Comparison of ENCODE assay signal across 14 cellular contexts in genomic region chr4:84852081-84852480, GRCh38.
A peak's percentile ranks its signal among the peaks of the same experiment; 100 is the strongest.
DNase-seq lines count a peak whose midpoint lies in the region; ATAC-seq and TF ChIP-seq lines count a peak whose summit lies in the region.
"Had no signal": no experiment of that assay in that cellular context is flagged by ENCODE, and none has a peak within 500 bp of the region (broad histone marks: within the 10 kb centered on the region; RNA-seq: fewer than 3 reads in every experiment).

No MANE protein-coding gene starts in this region.

- H2AFZ ChIP-seq in IMR-90 (replicated peaks; ENCODE audit: low read length, poor library complexity) (no peak overlapping the region), fibroblast of lung (ENCODE audit: low read length) (no peak overlapping the region)

- TF ChIP-seq CTCF in IMR-90 (conservative IDR thresholded peaks at IDR 0.05; ENCODE audit: low read depth, low read length): no peak
- no peak for TF ChIP-seq CTCF in fibroblast of lung (conservative IDR thresholded peaks at IDR 0.05 in 1 of 2, IDR thresholded peaks at IDR 0.05 in 1 of 2; ENCODE audit: low read depth in 1 of 2, low read length in 2 of 2)

- H3K9me3 ChIP-seq in IMR-90 (ENCODE audit: control insufficient read depth, insufficient read depth, low read length) (no peaks in the 10 kb centered on the region), fibroblast of lung (ENCODE audit: control insufficient read depth, insufficient read depth, low read depth, low read length) (no peaks in the 10 kb centered on the region), T-helper 17 cell (ENCODE audit: control insufficient read depth, low read length, poor library complexity, severe bottlenecking) (no peaks in the 10 kb centered on the region)
- H3K9me3 ChIP-seq: left ventricle myocardium inferior had no signal

- H3K4me1 ChIP-seq in IMR-90 (ENCODE audit: control insufficient read depth, insufficient read depth, low read length) (no peaks in the 10 kb centered on the region), fibroblast of lung (ENCODE audit: control insufficient read depth, extremely low read depth, insufficient read depth, low read length) (no peaks in the 10 kb centered on the region)

- peaks cover 12% of the 10 kb centered on the region for H3K36me3 ChIP-seq in IMR-90 (ENCODE audit: control insufficient read depth, insufficient read depth, low read length)
- H3K36me3 ChIP-seq in fibroblast of lung (ENCODE audit: control insufficient read depth, insufficient read depth, low read length): peaks cover 3% of the 10 kb centered on the region

- peaks cover 16 to 31% of the 10 kb centered on the region in 2 experiments for H3K79me1 ChIP-seq in IMR-90 (ENCODE audit: low read depth in 1 of 2, low read length in 2 of 2)

- peaks cover 3% of the 10 kb centered on the region for H4K20me1 ChIP-seq in IMR-90 (ENCODE audit: insufficient read depth, low read length)
- no peaks in the 10 kb centered on the region for H4K20me1 ChIP-seq in fibroblast of lung (ENCODE audit: control insufficient read depth, extremely low read depth, insufficient read depth, low read length)

- H3K36me3 Mint-ChIP-seq in T-helper 17 cell (ENCODE audit: low read depth): no peaks in the 10 kb centered on the region
- H3K36me3 Mint-ChIP-seq: IgD-negative memory B cell had no signal

- H3K18ac ChIP-seq in IMR-90 (ENCODE audit: low read depth, low read length): no peak overlapping the region

- H3K23ac ChIP-seq in IMR-90 (ENCODE audit: low read depth, low read length): no peak overlapping the region

- H3K27ac ChIP-seq in IMR-90 (ENCODE audit: insufficient read depth, low read length) (no peak overlapping the region), fibroblast of lung (ENCODE audit: insufficient read depth, low read length) (no peak overlapping the region)
- H3K27ac ChIP-seq: left ventricle myocardium inferior, SK-N-MC had no signal

- dilution Hi-C loops in IMR-90 (cut with HindIII; ENCODE audit: low sequenced_read_pairs, unreplicated experiment): no loop called here

- no peak overlapping the region for H3K56ac ChIP-seq in IMR-90 (ENCODE audit: extremely low read depth, insufficient read depth, low read length)

- no peak overlapping the region for H3K14ac ChIP-seq in IMR-90 (replicated peaks; ENCODE audit: low read depth, low read length)

- H3K4me3 Mint-ChIP-seq in T-helper 17 cell: no peak overlapping the region
- H3K4me3 Mint-ChIP-seq: central memory CD8-positive, alpha-beta T cell; IgD-negative memory B cell had no signal

- no peak overlapping the region for H2AK9ac ChIP-seq in IMR-90 (replicated peaks; ENCODE audit: low read depth, low read length, poor library complexity)

- no peaks in the 10 kb centered on the region for H3K27me3 Mint-ChIP-seq in T-helper 17 cell
- H3K27me3 Mint-ChIP-seq: central memory CD8-positive, alpha-beta T cell; IgD-negative memory B cell had no signal

- no peak overlapping the region for H3K4me2 ChIP-seq in IMR-90 (ENCODE audit: low read depth, low read length)
- H3K4me2 ChIP-seq in fibroblast of lung (ENCODE audit: extremely low read depth, insufficient read depth, low read length): no peak overlapping the region

- H2BK5ac ChIP-seq in IMR-90 (ENCODE audit: low read depth, low read length, poor library complexity, severe bottlenecking): no peak overlapping the region

- BruUV-seq in IMR-90 (replicated peaks; lab: Mats Ljungman, UMichigan): no TSS peak

- H2BK20ac ChIP-seq in IMR-90 (ENCODE audit: low read depth, low read length): no peak overlapping the region

- H2AK5ac ChIP-seq in IMR-90 (ENCODE audit: low read depth, low read length): no peak overlapping the region

- H3K9me1 ChIP-seq in IMR-90 (ENCODE audit: insufficient read depth, low read length): peaks cover 2% of the 10 kb centered on the region; the same call in 1 of the 2 replicates

- intact Hi-C loops in IMR-90 (cut with micrococcal nuclease): no loop called here

- no peak for TF ChIP-seq POLR2A in IMR-90 (IDR thresholded peaks at IDR 0.05; ENCODE audit: low read depth, low read length)

- H3K79me2 ChIP-seq in fibroblast of lung (ENCODE audit: control insufficient read depth, insufficient read depth, low read length): no peaks in the 10 kb centered on the region

- H3K9ac ChIP-seq in IMR-90 (ENCODE audit: low read depth, low read length) (no peak overlapping the region), fibroblast of lung (ENCODE audit: insufficient read depth, low read length) (no peak overlapping the region)

- ATAC-seq in IMR-90 (ENCODE audit: low read depth) (no peak; the same call in 1 of the 2 replicates), HG03460 (IDR thresholded peaks at IDR 0.05; ENCODE audit: unreplicated experiment) (no peak), T-helper 17 cell (no peak), HG03457 (IDR thresholded peaks at IDR 0.05; ENCODE audit: unreplicated experiment) (no peak)

- H4K8ac ChIP-seq in IMR-90 (ENCODE audit: low read depth in 2 of 2, low read length in 2 of 2): no peak overlapping the region

- in situ Hi-C loops in IMR-90 (cut with MboI; ENCODE audit: low sequenced_read_pairs): no loop called here

- H3K4me3 ChIP-seq in IMR-90 (ENCODE audit: insufficient read depth, low read depth, low read length) (no peak overlapping the region), fibroblast of lung (replicated peaks in 1 of 4; ENCODE audit: control extremely low read depth in 1 of 4, insufficient read depth in 1 of 4, low read depth in 3 of 4, low read length in 4 of 4) (no peak overlapping the region)
- H3K4me3 ChIP-seq: left ventricle myocardium inferior, SK-N-MC had no signal

- WGBS in IMR-90 (ENCODE audit: extremely low coverage in 2 of 2, insufficient read length in 1 of 2), 2 experiments: no CpG with 5 or more reads among the region's 1 CpG

- no peak overlapping the region for H2BK120ac ChIP-seq in IMR-90 (ENCODE audit: low read depth, low read length)

- no peak overlapping the region for H4K91ac ChIP-seq in IMR-90 (ENCODE audit: insufficient read depth, low read depth, low read length)

- CTCF ChIA-PET in IMR-90 (lab: Yijun Ruan, JAX): no interaction called here

- no peaks in the 10 kb centered on the region for H3K4me1 Mint-ChIP-seq in T-helper 17 cell
- H3K4me1 Mint-ChIP-seq: central memory CD8-positive, alpha-beta T cell; IgD-negative memory B cell had no signal

- no peak overlapping the region for H4K5ac ChIP-seq in IMR-90 (ENCODE audit: low read depth, low read length)

- no peak for TF ChIP-seq RAD21 in IMR-90 (IDR thresholded peaks at IDR 0.05; ENCODE audit: low read length)

- no peaks in the 10 kb centered on the region for H3K27me3 ChIP-seq in IMR-90 (ENCODE audit: control insufficient read depth, insufficient read depth, low read length)
- H3K27me3 ChIP-seq in fibroblast of lung (ENCODE audit: control insufficient read depth, insufficient read depth, low read length): no peaks in the 10 kb centered on the region

- POLR2A ChIA-PET in IMR-90 (lab: Charles Lee; ENCODE audit: unreplicated experiment): no interaction called here

- no peak overlapping the region for H3K4ac ChIP-seq in IMR-90 (ENCODE audit: low read depth, low read length)

- H2BK15ac ChIP-seq in IMR-90 (ENCODE audit: low read depth, low read length): no peak overlapping the region

- DNase-seq in A172 (ENCODE audit: low spot score) (peak; percentile 19), IMR-90 (peak; percentile 43), RPMI7951 (ENCODE audit: low read depth) (peak; percentile 18), fibroblast of lung (ENCODE audit: low read depth in 2 of 2) (peak; percentile 51), T-helper 17 cell (no peak)
- DNase-seq in activated effector memory CD4-positive, alpha-beta T cell treated with Interleukin-2 at 50 U/mL for 16 hours: no peak
- DNase-seq: GF-D8, left ventricle myocardium inferior had no signal

- no peak overlapping the region for H3K27ac Mint-ChIP-seq in T-helper 17 cell
- H3K27ac Mint-ChIP-seq: activated T-helper 2 cell treated with anti-CD3 and anti-CD28 coated beads, Interferon-gamma antibody, Interleukin-2, Interleukin-4, amounts not matched to agents 10 μg/mL and 5 μg/mL and 100 μg/mL, durations not matched to agents 14 hours and 24 hours and 36 hours; IgD-negative memory B cell had no signal

TF ChIP-seq in IMR-90, 13 proteins besides CTCF, POLR2A, EP300 and RAD21:
- TF ChIP-seq MXI1 (IDR thresholded peaks at IDR 0.05; ENCODE audit: borderline replicate concordance, low read depth, low read length) (no peak), BHLHE40 (IDR thresholded peaks at IDR 0.05; ENCODE audit: low read depth, low read length) (no peak), CHD1 (IDR thresholded peaks at IDR 0.05; ENCODE audit: low read depth, low read length) (no peak)
- TF ChIP-seq, protein P1, sequence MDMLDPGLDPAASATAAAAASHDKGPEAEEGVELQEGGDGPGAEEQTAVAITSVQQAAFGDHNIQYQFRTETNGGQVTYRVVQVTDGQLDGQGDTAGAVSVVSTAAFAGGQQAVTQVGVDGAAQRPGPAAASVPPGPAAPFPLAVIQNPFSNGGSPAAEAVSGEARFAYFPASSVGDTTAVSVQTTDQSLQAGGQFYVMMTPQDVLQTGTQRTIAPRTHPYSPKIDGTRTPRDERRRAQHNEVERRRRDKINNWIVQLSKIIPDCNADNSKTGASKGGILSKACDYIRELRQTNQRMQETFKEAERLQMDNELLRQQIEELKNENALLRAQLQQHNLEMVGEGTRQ (IDR thresholded peaks at IDR 0.05; ENCODE audit: low read depth, low read length): no peak

Comparison
In these comparisons a context has a peak if more than half of its experiments do, and no peak if none do; other contexts are left out.
1. DNase-seq: peak in A172 (single experiment), IMR-90 (single experiment), RPMI7951 (single experiment) and fibroblast of lung (2 of 2); none in T-helper 17 cell (0 of 3) and activated effector memory CD4-positive, alpha-beta T cell treated with Interleukin-2 at 50 U/mL for 16 hours (single experiment).